15 cellular contexts compared by ENCODE assay signal in the genomic region with DNA sequence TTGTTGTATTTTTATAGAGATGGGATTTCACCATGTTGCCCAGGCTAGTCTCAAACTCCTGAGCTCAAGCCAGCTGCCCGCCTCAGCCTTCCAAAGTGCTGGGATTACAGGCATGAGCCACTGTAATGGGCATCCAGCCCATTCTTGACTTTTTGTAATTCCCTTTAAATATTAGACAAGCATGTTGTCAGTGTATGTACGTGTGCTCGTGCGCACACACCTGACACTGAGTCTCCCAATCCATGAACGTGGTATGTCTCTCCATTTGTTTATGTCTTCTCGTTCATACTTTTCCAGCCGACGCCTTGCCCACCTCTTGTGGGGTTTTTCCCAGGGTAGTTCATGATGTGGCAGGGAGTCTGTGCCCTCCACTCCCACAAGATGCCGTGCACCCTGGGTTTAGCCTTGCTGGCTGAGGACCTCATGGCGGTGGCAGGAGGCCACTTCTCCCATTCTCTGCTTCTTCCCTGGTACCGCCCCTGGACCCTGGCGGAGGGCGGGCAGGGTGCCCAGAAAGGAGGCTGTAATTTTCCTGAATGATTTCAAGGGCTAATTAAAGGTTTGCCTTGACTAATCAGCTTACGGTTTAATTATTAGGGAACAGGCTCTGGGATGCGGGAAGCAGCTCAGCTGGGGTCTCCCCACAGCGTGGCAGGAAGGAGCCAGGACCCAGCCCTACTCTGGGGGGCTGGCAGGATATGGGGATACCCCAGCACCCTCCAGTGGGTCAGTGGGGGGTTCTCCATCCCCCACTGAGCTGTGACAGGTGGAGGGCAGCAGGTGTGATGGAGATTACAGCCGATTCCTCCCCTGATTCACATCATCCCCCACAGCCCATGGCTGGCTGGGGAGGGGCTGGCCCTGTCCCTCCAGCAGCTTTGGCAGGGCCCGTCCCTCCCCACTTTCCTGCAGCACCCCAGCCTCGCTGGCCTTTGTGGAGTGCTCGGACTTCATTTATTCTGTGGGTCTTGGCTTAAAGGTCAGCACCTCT. TPM values are rescaled to one million over a fixed set of nuclear protein-coding genes. Genes with fewer than 3 reads are reported as not detected.
A peak's percentile ranks its signal among the peaks of the same experiment; 100 is the strongest.
DNase-seq lines count a peak whose midpoint lies in the region; ATAC-seq and TF ChIP-seq lines count a peak whose summit lies in the region.
"Had no signal": no experiment of that assay in that cellular context is flagged by ENCODE, and none has a peak within 500 bp of the region (broad histone marks: within the 10 kb centered on the region; RNA-seq: fewer than 3 reads in every experiment).

No MANE protein-coding gene starts in this region.

- H3K4ac ChIP-seq in mesenchymal stem cell (ENCODE audit: low read depth in 1 of 2, low read length in 2 of 2): peak overlapping the region in 1 of 2 experiments; percentile 19

- 87 to 95% (median 91%) methylated on average over 17 to 20 of the region's 20 CpGs for WGBS in heart left ventricle, 4 donors
- 93% methylated on average over 20 of the region's 20 CpGs for WGBS in mesenchymal stem cell

- 0 out of 2 replicates have a peak, but pooled peaks cover 10% of the 10 kb centered on the region for H4K20me1 ChIP-seq in OCI-LY7 (ENCODE audit: insufficient read depth, low read length)

- H2AFZ ChIP-seq in mesenchymal stem cell (ENCODE audit: low read depth, low read length) (no peak overlapping the region), OCI-LY7 (ENCODE audit: low read length) (no peak overlapping the region)

- H3K9ac ChIP-seq in mesenchymal stem cell (ENCODE audit: low read length): no peak overlapping the region

- no TSS peak for BruUV-seq in OCI-LY7 (replicated peaks; lab: Mats Ljungman, UMichigan)

- no peak overlapping the region for H3K18ac ChIP-seq in mesenchymal stem cell (ENCODE audit: low read depth in 1 of 2, low read length in 2 of 2)

- TF ChIP-seq POLR2A in heart left ventricle (IDR thresholded peaks at IDR 0.05): no peak

- intact Hi-C loops in left ventricle myocardium inferior (cut with micrococcal nuclease) (no loop called here), heart left ventricle (cut with DNase I) (no loop called here), mucosa of descending colon (cut with DNase I, micrococcal nuclease) (no loop called here), OCI-LY7 (cut with micrococcal nuclease; ENCODE audit: unreplicated experiment) (no loop called here)

- H2BK5ac ChIP-seq in mesenchymal stem cell (ENCODE audit: low read depth, low read length, poor library complexity, severe bottlenecking): peak overlapping the region; percentile 71

- POLR2A ChIA-PET in OCI-LY7 (lab: Charles Lee): no interaction called here

- H3K79me1 ChIP-seq in mesenchymal stem cell (replicated peaks; ENCODE audit: low read length, poor library complexity, severe bottlenecking): peaks cover 32% of the 10 kb centered on the region

- H2AK5ac ChIP-seq in mesenchymal stem cell (ENCODE audit: low read length, severe bottlenecking): peak overlapping the region; percentile 45

- no peak overlapping the region for H3K23ac ChIP-seq in mesenchymal stem cell (ENCODE audit: low read length in 2 of 2)

- CTCF ChIA-PET in OCI-LY7 (lab: Charles Lee; ENCODE audit: unreplicated experiment): no interaction called here

- H3K9me3 ChIP-seq in left ventricle myocardium inferior (replicated peaks) (no peaks in the 10 kb centered on the region), heart left ventricle (no peaks in the 10 kb centered on the region), mesenchymal stem cell (ENCODE audit: control insufficient read depth, low read length) (no peaks in the 10 kb centered on the region), mucosa of descending colon (no peaks in the 10 kb centered on the region), OCI-LY7 (ENCODE audit: low read length) (no peaks in the 10 kb centered on the region)
- H3K9me3 ChIP-seq: SJSA1, thoracic aorta had no signal

- no peak overlapping the region for H2BK15ac ChIP-seq in mesenchymal stem cell (ENCODE audit: low read depth, poor library complexity, severe bottlenecking)

- TF ChIP-seq CTCF in left ventricle myocardium inferior (IDR thresholded peaks at IDR 0.05; ENCODE audit: borderline replicate concordance) (no peak), heart left ventricle (IDR thresholded peaks at IDR 0.05) (no peak), mucosa of descending colon (IDR thresholded peaks at IDR 0.05) (no peak), OCI-LY7 (conservative IDR thresholded peaks at IDR 0.05; ENCODE audit: low read length) (no peak)

- no peaks in the 10 kb centered on the region for H3K9me2 ChIP-seq in OCI-LY7 (ENCODE audit: insufficient read depth, low read length)

- H3K4me1 ChIP-seq in left ventricle myocardium inferior: peaks cover 42% of the 10 kb centered on the region
- H3K4me1 ChIP-seq in heart left ventricle: peaks cover 0 to 36% (median 21%) of the 10 kb centered on the region in 12 donors
- H3K4me1 ChIP-seq in mesenchymal stem cell (ENCODE audit: control insufficient read depth, insufficient read depth, low read depth, low read length): peaks cover 44% of the 10 kb centered on the region
- H3K4me1 ChIP-seq in mucosa of descending colon (ENCODE audit: low read depth): peaks cover 24% of the 10 kb centered on the region
- H3K4me1 ChIP-seq in OCI-LY7 (ENCODE audit: insufficient read depth, low read length, poor library complexity, severe bottlenecking): no peaks in the 10 kb centered on the region

- H3K79me2 ChIP-seq in OCI-LY7 (ENCODE audit: insufficient read depth, low read depth, low read length): no peaks in the 10 kb centered on the region

- H3K27ac ChIP-seq in left ventricle myocardium inferior (replicated peaks): peak overlapping the region; percentile 1
- H3K27ac ChIP-seq in heart left ventricle: no peak overlapping the region
- peak overlapping the region; percentile 56 for H3K27ac ChIP-seq in mesenchymal stem cell (ENCODE audit: low read length, poor library complexity, severe bottlenecking)
- no peak overlapping the region for H3K27ac ChIP-seq in OCI-LY7 (ENCODE audit: low read depth, low read length, poor library complexity, severe bottlenecking)
- H3K27ac ChIP-seq: SJSA1, thoracic aorta had no signal

- H2BK120ac ChIP-seq in mesenchymal stem cell (ENCODE audit: low read depth, low read length): no peak overlapping the region

- peak overlapping the region; percentile 42 for H3K4me2 ChIP-seq in mesenchymal stem cell (ENCODE audit: low read length, poor library complexity, severe bottlenecking)
- no peak overlapping the region for H3K4me2 ChIP-seq in OCI-LY7 (ENCODE audit: low read length)

- no peak for ATAC-seq in heart left ventricle
- ATAC-seq in mucosa of descending colon: no peak
- ATAC-seq in GM18909 (IDR thresholded peaks at IDR 0.05; ENCODE audit: poor library complexity, unreplicated experiment): no peak

- no peak overlapping the region for H4K8ac ChIP-seq in mesenchymal stem cell (ENCODE audit: low read length)

- no peak overlapping the region for H2BK12ac ChIP-seq in mesenchymal stem cell (ENCODE audit: low read length in 2 of 2)

- no peak overlapping the region for H3K14ac ChIP-seq in mesenchymal stem cell (ENCODE audit: low read length in 2 of 2)

- H4K91ac ChIP-seq in mesenchymal stem cell (ENCODE audit: low read length): no peak overlapping the region

- H3K27me3 ChIP-seq in left ventricle myocardium inferior (ENCODE audit: low read depth) (no peaks in the 10 kb centered on the region), heart left ventricle (no peaks in the 10 kb centered on the region), mesenchymal stem cell (ENCODE audit: control insufficient read depth in 1 of 2, insufficient read depth in 1 of 2, low read length in 2 of 2) (no peaks in the 10 kb centered on the region)
- H3K27me3 ChIP-seq: SJSA1 had no signal

- H3K36me3 ChIP-seq in left ventricle myocardium inferior (no peaks in the 10 kb centered on the region), heart left ventricle (no peaks in the 10 kb centered on the region), mesenchymal stem cell (ENCODE audit: control insufficient read depth in 1 of 2, insufficient read depth in 2 of 2, low read depth in 1 of 2, low read length in 2 of 2) (peaks cover 0 to 6% of the 10 kb centered on the region in 2 experiments), mucosa of descending colon (ENCODE audit: low read depth) (no peaks in the 10 kb centered on the region), OCI-LY7 (ENCODE audit: insufficient read depth, low read length) (no peaks in the 10 kb centered on the region)
- H3K36me3 ChIP-seq: SJSA1, thoracic aorta had no signal

- no peak for DNase-seq in left ventricle myocardium inferior
- DNase-seq in heart left ventricle: no peak
- DNase-seq in amygdala (lab: John Stamatoyannopoulos, UW): peak in 30 of 56 donors; percentile 13 to 79 (median 43)
- DNase-seq in mesenchymal stem cell: no peak
- no peak for DNase-seq in mucosa of descending colon
- DNase-seq in stimulated activated CD4-positive, alpha-beta T cell treated with anti-CD3 and anti-CD28 coated beads, Interleukin-2, amount 100 ng/mL, for 24 hours: no peak
- no peak for DNase-seq in OCI-LY7 (ENCODE audit: low spot score)
- DNase-seq: activated naive CD4-positive, alpha-beta T cell treated with Interleukin-2 at 50 U/mL for 16 hours; erythroblast; NCI-H187 had no signal

- H3K4me3 ChIP-seq in left ventricle myocardium inferior (no peak overlapping the region), heart left ventricle (no peak overlapping the region), mesenchymal stem cell (ENCODE audit: insufficient read depth in 1 of 2, low read depth in 1 of 2, low read length in 2 of 2) (no peak overlapping the region), mucosa of descending colon (no peak overlapping the region), OCI-LY7 (ENCODE audit: low read depth, low read length, poor library complexity, severe bottlenecking) (no peak overlapping the region)
- H3K4me3 ChIP-seq: K562, SJSA1, thoracic aorta had no signal

RNA-seq across cellular contexts. Expression of gene PAK4, which starts 12.9 kb away (rescaled TPM):
- total RNA-seq in left ventricle myocardium inferior (17.0 TPM), heart left ventricle (10 to 100 TPM; 11.5 to 22.1 (median 16.2) TPM), mucosa of descending colon (100 to 1,000 TPM in 1 of 3 donors, 10 to 100 TPM in 2; 54.4 to 116 (median 76.5) TPM), OCI-LY7 (2022) (26.7 and 34.8 TPM in 2 replicates)
- polyA plus RNA-seq in heart left ventricle: 10 to 100 TPM in 1 of 2 donors, 1 to 10 TPM in 1; 9.5 to 25.8 TPM
- 28.8 TPM for polyA plus RNA-seq in mesenchymal stem cell (2013, experiment 1 of 2)
- 29.4 TPM for polyA plus RNA-seq in mesenchymal stem cell (2013, experiment 2 of 2)
- 7.8 and 8.1 TPM in 2 replicates for total RNA-seq in OCI-LY7 (2014; rRNA removed; shearing (Covaris generic))

RNA-seq across cellular contexts. Expression of gene ACP7, which starts 54.3 kb away (rescaled TPM):
- not detected for total RNA-seq in left ventricle myocardium inferior
- not detected for total RNA-seq in heart left ventricle
- not detected for polyA plus RNA-seq in heart left ventricle
- 0.01 TPM for polyA plus RNA-seq in mesenchymal stem cell (2013, experiment 1 of 2)
- polyA plus RNA-seq in mesenchymal stem cell (2013, experiment 2 of 2): not detected
- not detected for total RNA-seq in mucosa of descending colon
- not detected in 2 replicates for total RNA-seq in OCI-LY7 (2014; rRNA removed; shearing (Covaris generic))
- not detected in 2 replicates for total RNA-seq in OCI-LY7 (2022)
- total RNA-seq: activated CD8-positive, alpha-beta memory T cell treated with anti-CD3 and anti-CD28 coated beads for 36 hours; K562; SJSA1; thoracic aorta had no signal
- polyA plus RNA-seq: K562 had no signal

RNA-seq across cellular contexts. Expression of gene NCCRP1, which starts 58.2 kb away (rescaled TPM):
- not detected for total RNA-seq in left ventricle myocardium inferior
- under 1 TPM in 1 of 9 donors, not detected in 8; 0.16 TPM for total RNA-seq in heart left ventricle
- polyA plus RNA-seq in heart left ventricle: not detected
- not detected for polyA plus RNA-seq in mesenchymal stem cell (2013, experiment 1 of 2)
- not detected for polyA plus RNA-seq in mesenchymal stem cell (2013, experiment 2 of 2)
- total RNA-seq in mucosa of descending colon: under 1 TPM in 1 of 3 donors, not detected in 2; 0.14 TPM
- total RNA-seq in OCI-LY7 (2014; rRNA removed; shearing (Covaris generic)): not detected in 2 replicates
- not detected in 2 replicates for total RNA-seq in OCI-LY7 (2022)
- total RNA-seq: activated CD8-positive, alpha-beta memory T cell treated with anti-CD3 and anti-CD28 coated beads for 36 hours; K562; SJSA1 had no signal

Comparison
In these comparisons a context has a peak if more than half of its experiments do, and no peak if none do; other contexts are left out.
1. H3K27ac ChIP-seq: peak in left ventricle myocardium inferior (single experiment) and mesenchymal stem cell (single experiment); none in heart left ventricle (0 of 12) and OCI-LY7 (single experiment).
2. DNase-seq: peak in amygdala (30 of 56); none in left ventricle myocardium inferior (single experiment), heart left ventricle (0 of 5), mesenchymal stem cell (single experiment), mucosa of descending colon (0 of 3), stimulated activated CD4-positive, alpha-beta T cell treated with anti-CD3 and anti-CD28 coated beads, Interleukin-2, amount 100 ng/mL, for 24 hours (0 of 2) and OCI-LY7 (single experiment).